ENCODE assay signal across 24 cellular contexts in the genomic region with DNA sequence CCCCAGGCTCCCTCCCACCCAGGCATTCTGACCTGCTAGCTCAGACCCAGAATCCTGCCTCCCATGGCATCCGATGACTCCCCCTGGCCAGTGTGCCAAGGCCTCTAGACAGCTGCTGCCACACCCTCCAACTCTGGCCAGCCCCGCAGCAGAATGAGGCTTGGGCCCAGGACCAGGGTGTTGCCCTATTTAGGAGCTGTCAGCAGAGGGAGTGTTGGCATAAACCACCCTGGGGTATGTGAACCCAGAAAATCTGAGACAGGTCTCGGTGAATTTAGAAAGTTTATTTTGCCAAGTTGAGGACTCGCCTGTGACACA.
A peak's percentile ranks its signal among the peaks of the same experiment; 100 is the strongest.
DNase-seq lines count a peak whose midpoint lies in the region; ATAC-seq and TF ChIP-seq lines count a peak whose summit lies in the region.
"Had no signal": no experiment of that assay in that cellular context is flagged by ENCODE, and none has a peak within 500 bp of the region (broad histone marks: within the 10 kb centered on the region; RNA-seq: fewer than 3 reads in every experiment).

No MANE protein-coding gene starts in this region.

- H3K27ac ChIP-seq in endodermal cell (ENCODE audit: low read depth, low read length): no peak overlapping the region
- H3K27ac ChIP-seq in upper lobe of right lung: no peak overlapping the region
- H3K27ac ChIP-seq: cardiac muscle cell, epithelial cell of prostate, prostate gland, SJSA1, vagina had no signal

- DNase-seq in left ventricle myocardium superior (no peak), Right ventricle myocardium inferior (ENCODE audit: missing footprints) (no peak), endodermal cell (no peak), nephron progenitor cell (no peak), upper lobe of right lung (no peak), T-helper 9 cell (no peak)
- DNase-seq: activated CD4-positive, alpha-beta T cell treated with anti-CD3 and anti-CD28 coated beads, Interleukin-2, amount 50 U/mL, for 48 hours; activated naive CD4-positive, alpha-beta T cell; activated T-cell treated with anti-CD3 and anti-CD28 coated beads for 4 hours; amniotic stem cell; Caco-2; NCI-H1694 treated with DMSO at 0.1 percent for 48 hours; NCI-H82; OCI-M1; stimulated activated CD4-positive, alpha-beta T cell treated with anti-CD3 and anti-CD28 coated beads, Interleukin-12 subunit alpha, Interleukin-12 subunit beta, amount 100 ng/mL, for 4 hours; T-helper 2 cell had no signal

- intact Hi-C loops in left ventricle myocardium superior (cut with micrococcal nuclease) (no loop called here), Right ventricle myocardium inferior (cut with DNase I) (no loop called here), upper lobe of right lung (cut with DNase I) (no loop called here)

- TF ChIP-seq CTCF in endodermal cell (conservative IDR thresholded peaks at IDR 0.05) (peak; percentile 28), nephron progenitor cell (IDR thresholded peaks at IDR 0.05) (no peak), upper lobe of right lung (IDR thresholded peaks at IDR 0.05) (peak; percentile 5)

- peak; percentile 11 for ATAC-seq in left ventricle myocardium superior
- no peak for ATAC-seq in Right ventricle myocardium inferior
- peak; percentile 62 for ATAC-seq in upper lobe of right lung
- ATAC-seq in GM18511 (IDR thresholded peaks at IDR 0.05; ENCODE audit: unreplicated experiment): no peak
- no peak for ATAC-seq in HG03520 (IDR thresholded peaks at IDR 0.05; ENCODE audit: unreplicated experiment)
- ATAC-seq: K562 had no signal

- WGBS in endodermal cell (ENCODE audit: insufficient coverage in 1 of 2, insufficient read length in 1 of 2), 2 experiments: 95 to 98% methylated on average over 4 of the region's 4 CpGs

- H3K9me3 ChIP-seq in endodermal cell (ENCODE audit: control insufficient read depth, low read length) (no peaks in the 10 kb centered on the region), upper lobe of right lung (no peaks in the 10 kb centered on the region)
- H3K9me3 ChIP-seq: Caco-2, prostate gland, SJSA1, vagina had no signal

- H3K27me3 ChIP-seq in endodermal cell (ENCODE audit: control insufficient read depth, insufficient read depth, low read length, poor library complexity, severe bottlenecking) (no peaks in the 10 kb centered on the region), upper lobe of right lung (no peaks in the 10 kb centered on the region)
- H3K27me3 ChIP-seq: cardiac muscle cell, SJSA1, vagina had no signal

- H3K9me3 Mint-ChIP-seq in endodermal cell (no peaks in the 10 kb centered on the region), nephron progenitor cell (no peaks in the 10 kb centered on the region)

- no peak overlapping the region for H3K4me3 Mint-ChIP-seq in endodermal cell
- H3K4me3 Mint-ChIP-seq in nephron progenitor cell: no peak overlapping the region

- no peaks in the 10 kb centered on the region for H3K4me1 ChIP-seq in endodermal cell (ENCODE audit: control insufficient read depth, insufficient read depth, low read length)
- peaks cover 11% of the 10 kb centered on the region for H3K4me1 ChIP-seq in upper lobe of right lung

- H3K27ac Mint-ChIP-seq in endodermal cell (no peak overlapping the region), nephron progenitor cell (peak overlapping the region; percentile 90)

- H3K36me3 Mint-ChIP-seq in endodermal cell (ENCODE audit: low read depth) (no peaks in the 10 kb centered on the region), nephron progenitor cell (ENCODE audit: low read depth) (no peaks in the 10 kb centered on the region)

- H3K36me3 ChIP-seq in endodermal cell (ENCODE audit: control insufficient read depth, insufficient read depth, low read length) (no peaks in the 10 kb centered on the region), upper lobe of right lung (no peaks in the 10 kb centered on the region)
- H3K36me3 ChIP-seq: cardiac muscle cell, prostate gland, SJSA1, vagina had no signal

- H3K4me1 Mint-ChIP-seq in endodermal cell: peaks cover 9% of the 10 kb centered on the region
- H3K4me1 Mint-ChIP-seq in nephron progenitor cell: peaks cover 89% of the 10 kb centered on the region

- H3K27me3 Mint-ChIP-seq in endodermal cell (ENCODE audit: insufficient read depth): peaks cover 3% of the 10 kb centered on the region
- H3K27me3 Mint-ChIP-seq in nephron progenitor cell (ENCODE audit: low read depth, poor library complexity): peaks cover 22% of the 10 kb centered on the region

- H3K9ac ChIP-seq in endodermal cell (ENCODE audit: extremely low read depth, low read length, poor library complexity, severe bottlenecking): no peak overlapping the region

- no peak overlapping the region for H3K4me3 ChIP-seq in endodermal cell (ENCODE audit: low read length)
- no peak overlapping the region for H3K4me3 ChIP-seq in upper lobe of right lung
- H3K4me3 ChIP-seq: cardiac muscle cell, K562, prostate gland, SJSA1, vagina had no signal

Comparison
In these comparisons a context has a peak if more than half of its experiments do, and no peak if none do; other contexts are left out.
1. ATAC-seq: peak in left ventricle myocardium superior (single experiment) and upper lobe of right lung (single experiment); none in Right ventricle myocardium inferior (single experiment), GM18511 (single experiment) and HG03520 (single experiment).